In genomic region chr15:49430046-49430445, GRCh38 we compare ENCODE assay signal across 17 cellular contexts. TPM values are rescaled to one million over a fixed set of nuclear protein-coding genes. Genes with fewer than 3 reads are reported as not detected.
DNase-seq lines count a peak whose midpoint lies in the region; ATAC-seq and TF ChIP-seq lines count a peak whose summit lies in the region.
"Had no signal": no experiment of that assay in that cellular context is flagged by ENCODE, and none has a peak within 500 bp of the region (broad histone marks: within the 10 kb centered on the region; RNA-seq: fewer than 3 reads in every experiment).

No MANE protein-coding gene starts in this region.

- 25% methylated on average over 1 of the region's 1 CpG for WGBS in mammary epithelial cell (ENCODE audit: low coverage, missing lambda C conversion rate)
- WGBS in sigmoid colon, 2 donors, result 86 to 88% methylated on average over 1 of the region's 1 CpG
- WGBS in psoas muscle, 3 donors, result 74 to 96% (median 90%) methylated on average over 1 of the region's 1 CpG

- TF ChIP-seq EP300 in sigmoid colon (IDR thresholded peaks at IDR 0.05), result no peak

- H3K79me2 ChIP-seq in mammary epithelial cell (ENCODE audit: insufficient read depth, low read length), result no peaks in the 10 kb centered on the region

- H3K9me3 ChIP-seq in breast epithelium (no peaks in the 10 kb centered on the region), mammary epithelial cell (replicated peaks; ENCODE audit: insufficient read depth, low read length) (no peaks in the 10 kb centered on the region), sigmoid colon (no peaks in the 10 kb centered on the region), vagina (no peaks in the 10 kb centered on the region), psoas muscle (no peaks in the 10 kb centered on the region)
- H3K9me3 ChIP-seq: BLaER1, MG63 had no signal

- ATAC-seq in left ventricle myocardium superior (peak; percentile 68), psoas muscle (no peak)

- H3K36me3 ChIP-seq in breast epithelium (no peaks in the 10 kb centered on the region), mammary epithelial cell (ENCODE audit: insufficient read depth, low read length) (no peaks in the 10 kb centered on the region), sigmoid colon (no peaks in the 10 kb centered on the region), vagina (no peaks in the 10 kb centered on the region), psoas muscle (ENCODE audit: insufficient read depth in 1 of 2, low read depth in 1 of 2) (no peaks in the 10 kb centered on the region)
- H3K36me3 ChIP-seq: BLaER1 had no signal

- DNase-seq in breast epithelium (ENCODE audit: low spot score in 2 of 2) (no peak), mammary epithelial cell (no peak), left ventricle myocardium superior (no peak), sigmoid colon (no peak), vagina (ENCODE audit: extremely low spot score in 2 of 2) (no peak), glomerular visceral epithelial cell (ENCODE audit: extremely low spot score) (no peak), psoas muscle (no peak), AML-193 (lab: John Stamatoyannopoulos, UW) (no peak)
- DNase-seq: DMS153, H7, MG63, NCI-H1092 treated with DMSO at 0.1 percent for 48 hours, NCI-H1694, NCI-H69 had no signal

- H2AFZ ChIP-seq in mammary epithelial cell (ENCODE audit: low read depth, low read length), result no peak overlapping the region

- no peak overlapping the region for H3K9ac ChIP-seq in mammary epithelial cell (ENCODE audit: insufficient read depth, low read length)
- H3K9ac ChIP-seq: BLaER1, KMS-11 had no signal

- in situ Hi-C loops in mammary epithelial cell (cut with MboI; ENCODE audit: low sequenced_read_pairs in 2 of 2), result no loop called here

- CTCF ChIA-PET in mammary epithelial cell (lab: Charles Lee; ENCODE audit: low non-redundant PET), result no interaction called here

- H3K27me3 ChIP-seq in breast epithelium (no peaks in the 10 kb centered on the region), mammary epithelial cell (ENCODE audit: insufficient read depth, low read length) (peaks cover 8% of the 10 kb centered on the region), sigmoid colon (no peaks in the 10 kb centered on the region), vagina (no peaks in the 10 kb centered on the region), psoas muscle (ENCODE audit: insufficient read depth in 3 of 3, low read length in 2 of 3) (no peaks in the 10 kb centered on the region)
- H3K27me3 ChIP-seq: BLaER1, MG63 had no signal

- BruUV-seq in mammary epithelial cell (replicated peaks; lab: Mats Ljungman, UMichigan), result no TSS peak

- no peaks in the 10 kb centered on the region for H4K20me1 ChIP-seq in mammary epithelial cell (ENCODE audit: insufficient read depth, low read length)
- H4K20me1 ChIP-seq: BLaER1 had no signal

- dilution Hi-C loops in mammary epithelial cell (cut with HindIII; ENCODE audit: low sequenced_read_pairs), result no loop called here

- no peak for TF ChIP-seq POLR2A in breast epithelium (IDR thresholded peaks at IDR 0.05)
- TF ChIP-seq POLR2A in sigmoid colon (IDR thresholded peaks at IDR 0.05), result no peak
- TF ChIP-seq POLR2A in vagina (IDR thresholded peaks at IDR 0.05), result no peak

- H3K4me3 ChIP-seq in breast epithelium (peak overlapping the region in 1 of 3 donors; percentile 67), mammary epithelial cell (replicated peaks in 1 of 3; ENCODE audit: insufficient read depth in 1 of 3, low read depth in 2 of 3, low read length in 3 of 3) (no peak overlapping the region), sigmoid colon (no peak overlapping the region), vagina (peak overlapping the region in 1 of 2 donors; percentile 20), psoas muscle (no peak overlapping the region)
- H3K4me3 ChIP-seq: BLaER1, MG63 had no signal

- intact Hi-C loops in breast epithelium (cut with DNase I; ENCODE audit: low total_unique reads) (no loop called here), mammary epithelial cell (cut with micrococcal nuclease) (no loop called here), left ventricle myocardium superior (cut with micrococcal nuclease) (no loop called here), sigmoid colon (cut with DNase I) (no loop called here), vagina (cut with DNase I) (no loop called here), psoas muscle (cut with DNase I) (no loop called here)

- no peak for TF ChIP-seq CTCF in breast epithelium (IDR thresholded peaks at IDR 0.05)
- TF ChIP-seq CTCF in mammary epithelial cell (conservative IDR thresholded peaks at IDR 0.05 in 1 of 2, IDR thresholded peaks at IDR 0.05 in 1 of 2; ENCODE audit: extremely low read depth in 1 of 2, insufficient read depth in 1 of 2, low read depth in 1 of 2, low read length in 2 of 2), result no peak
- no peak for TF ChIP-seq CTCF in sigmoid colon (IDR thresholded peaks at IDR 0.05)
- TF ChIP-seq CTCF in vagina (IDR thresholded peaks at IDR 0.05), result no peak
- no peak for TF ChIP-seq CTCF in psoas muscle (IDR thresholded peaks at IDR 0.05)

- H3K4me1 ChIP-seq in breast epithelium, result no peaks in the 10 kb centered on the region
- no peaks in the 10 kb centered on the region for H3K4me1 ChIP-seq in mammary epithelial cell (ENCODE audit: insufficient read depth, low read length)
- H3K4me1 ChIP-seq in sigmoid colon, result peaks cover 0 to 59% (median 40%) of the 10 kb centered on the region in 4 donors
- peaks cover 23% of the 10 kb centered on the region for H3K4me1 ChIP-seq in vagina
- no peaks in the 10 kb centered on the region for H3K4me1 ChIP-seq in psoas muscle
- H3K4me1 ChIP-seq: BLaER1 had no signal

- no peak overlapping the region for H3K4me2 ChIP-seq in mammary epithelial cell (ENCODE audit: insufficient read depth, low read depth, low read length)
- H3K4me2 ChIP-seq: BLaER1, KMS-11 had no signal

- H3K27ac ChIP-seq in breast epithelium (peak overlapping the region; percentile 54 to 77), mammary epithelial cell (ENCODE audit: insufficient read depth, low read depth, low read length) (no peak overlapping the region), sigmoid colon (peak overlapping the region in 3 of 4 donors; percentile 76 to 79 (median 78)), vagina (peak overlapping the region; percentile 65), psoas muscle (no peak overlapping the region)
- H3K27ac ChIP-seq: 22Rv1, BLaER1, KMS-11 had no signal

RNA-seq across cellular contexts. Expression of gene FGF7, which starts 7.0 kb away (rescaled TPM):
- total RNA-seq in breast epithelium, result 100 to 1,000 TPM in 1 of 3 donors, 10 to 100 TPM in 2; 33.7 to 178 (median 42.9) TPM
- under 1 TPM in 1 of 2 donors, not detected in 1; 0.50 TPM for total RNA-seq in mammary epithelial cell
- polyA plus RNA-seq in mammary epithelial cell, result not detected
- polyA minus RNA-seq in mammary epithelial cell, result not detected
- 34.6 TPM for total RNA-seq in left ventricle myocardium superior
- total RNA-seq in sigmoid colon, result 100 to 1,000 TPM; 105 to 133 (median 110) TPM
- polyA plus RNA-seq in sigmoid colon, result 10 to 100 TPM in 2 of 3 donors, 1 to 10 TPM in 1; 5.1 to 15.6 (median 11.9) TPM
- 137 TPM for total RNA-seq in vagina
- total RNA-seq in psoas muscle, result 1 to 10 TPM; 1.4 to 7.0 (median 2.5) TPM
- polyA plus RNA-seq in psoas muscle, result 1 to 10 TPM; 1.5 to 2.9 (median 1.6) TPM
- total RNA-seq: H7 had no signal

Comparison
In these comparisons a context has a peak if more than half of its experiments do, and no peak if none do; other contexts are left out.
1. H3K27ac ChIP-seq: peak in breast epithelium (2 of 2), sigmoid colon (3 of 4) and vagina (single experiment); none in mammary epithelial cell (single experiment) and psoas muscle (single experiment).